18 cellular contexts compared by ENCODE assay signal in the genomic region with DNA sequence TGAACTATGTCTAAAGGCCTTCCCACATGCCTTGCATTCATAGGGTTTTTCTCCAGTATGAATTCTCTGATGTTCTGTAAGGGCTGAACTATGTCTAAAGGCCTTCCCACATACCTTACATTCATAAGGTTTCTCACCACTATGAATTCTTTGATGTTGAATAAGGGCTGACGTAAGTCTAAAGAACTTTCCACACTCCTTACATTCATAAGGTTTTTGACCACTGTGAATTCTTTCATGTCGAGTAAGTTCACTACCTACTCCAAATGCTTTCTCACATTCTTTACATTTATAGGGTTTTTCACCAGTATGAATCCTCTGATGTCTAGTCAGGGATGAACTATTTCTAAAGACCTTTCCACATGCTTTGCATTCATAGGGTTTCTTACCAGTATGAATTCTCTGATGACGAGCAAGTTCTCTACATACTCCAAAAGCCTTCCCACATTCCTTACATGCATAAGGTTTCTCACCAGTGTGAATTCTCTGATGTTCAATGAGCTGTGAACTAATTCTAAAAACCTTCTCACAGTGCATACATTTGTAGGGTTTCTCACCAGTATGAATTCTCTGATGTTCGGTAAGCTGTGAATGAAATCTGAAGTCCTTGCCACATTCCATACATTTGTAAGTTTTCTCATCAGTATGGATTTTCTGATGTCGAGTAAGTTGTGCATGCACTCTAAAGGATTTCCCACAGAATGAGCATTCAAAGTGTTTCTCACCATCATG. TPM values are rescaled to one million over a fixed set of nuclear protein-coding genes. Genes with fewer than 3 reads are reported as not detected.
DNase-seq lines count a peak whose midpoint lies in the region; ATAC-seq and TF ChIP-seq lines count a peak whose summit lies in the region.
"Had no signal": no experiment of that assay in that cellular context is flagged by ENCODE, and none has a peak within 500 bp of the region (broad histone marks: within the 10 kb centered on the region; RNA-seq: fewer than 3 reads in every experiment).

No MANE protein-coding gene starts in this region.

- intact Hi-C loops in A673 (cut with micrococcal nuclease; ENCODE audit: unreplicated experiment) (no loop called here), ascending aorta (cut with DNase I) (no loop called here)

- H3K9ac ChIP-seq in fibroblast of lung (ENCODE audit: insufficient read depth, low read length) (no peak overlapping the region), neural progenitor cell (no peak overlapping the region)

- H3K9me2 ChIP-seq in GM23338 (ENCODE audit: insufficient read depth) = no peaks in the 10 kb centered on the region

- H4K20me1 ChIP-seq in GM23338 (replicated peaks; ENCODE audit: insufficient read depth) (no peaks in the 10 kb centered on the region), fibroblast of lung (ENCODE audit: control insufficient read depth, extremely low read depth, insufficient read depth, low read length) (no peaks in the 10 kb centered on the region), neural progenitor cell (ENCODE audit: low read depth) (no peaks in the 10 kb centered on the region)

- H3K27ac ChIP-seq in A673 (ENCODE audit: low read depth, low read length, poor library complexity, severe bottlenecking) (no peak overlapping the region), GM23338 (ENCODE audit: low read depth) (no peak overlapping the region), fibroblast of lung (ENCODE audit: insufficient read depth, low read length) (no peak overlapping the region), neural progenitor cell (no peak overlapping the region), ascending aorta (no peak overlapping the region)
- H3K27ac ChIP-seq: brain microvascular endothelial cell, heart left ventricle, left lung, stomach had no signal

- no peaks in the 10 kb centered on the region for H3K4me1 ChIP-seq in A673 (ENCODE audit: insufficient read depth, low read length, poor library complexity, severe bottlenecking)
- H3K4me1 ChIP-seq in GM23338 (ENCODE audit: insufficient read depth) = no peaks in the 10 kb centered on the region
- no peaks in the 10 kb centered on the region for H3K4me1 ChIP-seq in fibroblast of lung (ENCODE audit: control insufficient read depth, extremely low read depth, insufficient read depth, low read length)
- H3K4me1 ChIP-seq in neural progenitor cell = no peaks in the 10 kb centered on the region
- no peaks in the 10 kb centered on the region for H3K4me1 ChIP-seq in ascending aorta
- H3K4me1 ChIP-seq: heart left ventricle, left lung, stomach had no signal

- peaks cover 67% of the 10 kb centered on the region for H3K36me3 ChIP-seq in A673 (ENCODE audit: insufficient read depth, low read length, poor library complexity, severe bottlenecking)
- H3K36me3 ChIP-seq in GM23338 (ENCODE audit: insufficient read depth) = peaks cover 88% of the 10 kb centered on the region
- no peaks in the 10 kb centered on the region for H3K36me3 ChIP-seq in fibroblast of lung (ENCODE audit: control insufficient read depth, insufficient read depth, low read length)
- H3K36me3 ChIP-seq in neural progenitor cell = peaks cover 78% of the 10 kb centered on the region
- H3K36me3 ChIP-seq in ascending aorta = peaks cover 82 to 94% of the 10 kb centered on the region in 2 donors

- peaks cover 100% of the 10 kb centered on the region for H3K36me3 Mint-ChIP-seq in GM23338 (ENCODE audit: low read depth)
- peaks cover 100% of the 10 kb centered on the region for H3K36me3 Mint-ChIP-seq in stimulated activated memory B cell treated with anti-CD40 and anti-IgM and Interleukin-4, amounts not matched to agents 10 μg/mL and 1 μg/mL and 100 μg/mL, for 72 hours
- peaks cover 85% of the 10 kb centered on the region for H3K36me3 Mint-ChIP-seq in neural progenitor cell

- POLR2A ChIA-PET in A673 (lab: Charles Lee; ENCODE audit: low non-redundant PET) = no interaction called here

- ATAC-seq in GM23338 (no peak), HG02642 (IDR thresholded peaks at IDR 0.05; ENCODE audit: poor library complexity, unreplicated experiment) (no peak)
- ATAC-seq in stimulated activated memory B cell treated with anti-CD40 and anti-IgM and Interleukin-4, amounts not matched to agents 10 μg/mL and 1 μg/mL and 100 μg/mL, for 72 hours = no peak
- ATAC-seq: activated CD8-positive, alpha-beta T cell treated with anti-CD3 and anti-CD28 coated beads, Interleukin-2, amount 10 ng/mL, durations not matched to agents 7 days and 5 days; heart left ventricle; left lung; Right ventricle myocardium inferior; sciatic nerve had no signal

- no peaks in the 10 kb centered on the region for H3K27me3 Mint-ChIP-seq in GM23338 (ENCODE audit: insufficient read depth, low read depth, poor library complexity)
- H3K27me3 Mint-ChIP-seq in stimulated activated memory B cell treated with anti-CD40 and anti-IgM and Interleukin-4, amounts not matched to agents 10 μg/mL and 1 μg/mL and 100 μg/mL, for 72 hours = no peaks in the 10 kb centered on the region
- H3K27me3 Mint-ChIP-seq in neural progenitor cell (ENCODE audit: insufficient read depth, low read depth) = no peaks in the 10 kb centered on the region

- H3K27me3 ChIP-seq in A673 (replicated peaks; ENCODE audit: insufficient read depth, low read depth, low read length, poor library complexity) = no peaks in the 10 kb centered on the region
- no peaks in the 10 kb centered on the region for H3K27me3 ChIP-seq in GM23338 (ENCODE audit: insufficient read depth)
- no peaks in the 10 kb centered on the region for H3K27me3 ChIP-seq in fibroblast of lung (ENCODE audit: control insufficient read depth, insufficient read depth, low read length)
- no peaks in the 10 kb centered on the region for H3K27me3 ChIP-seq in neural progenitor cell
- H3K27me3 ChIP-seq in ascending aorta = no peaks in the 10 kb centered on the region
- H3K27me3 ChIP-seq: brain microvascular endothelial cell, heart left ventricle, left lung, stomach had no signal

- H3K4me3 ChIP-seq in A673 (ENCODE audit: low read depth, low read length, poor library complexity, severe bottlenecking) (no peak overlapping the region), GM23338 (no peak overlapping the region), fibroblast of lung (replicated peaks in 1 of 4; ENCODE audit: control extremely low read depth in 1 of 4, insufficient read depth in 1 of 4, low read depth in 3 of 4, low read length in 4 of 4) (no peak overlapping the region), neural progenitor cell (no peak overlapping the region), ascending aorta (no peak overlapping the region)
- H3K4me3 ChIP-seq: heart left ventricle, left lung, stomach had no signal

- no TSS peak for BruUV-seq in A673 (replicated peaks; lab: Mats Ljungman, UMichigan)

- H3K4me1 Mint-ChIP-seq in GM23338 (no peaks in the 10 kb centered on the region), neural progenitor cell (no peaks in the 10 kb centered on the region)
- H3K4me1 Mint-ChIP-seq in stimulated activated memory B cell treated with anti-CD40 and anti-IgM and Interleukin-4, amounts not matched to agents 10 μg/mL and 1 μg/mL and 100 μg/mL, for 72 hours = no peaks in the 10 kb centered on the region
- H3K4me1 Mint-ChIP-seq: neural crest cell had no signal

- CTCF ChIA-PET in A673 (lab: Charles Lee) = no interaction called here

- H3K4me2 ChIP-seq in GM23338 (no peak overlapping the region), fibroblast of lung (ENCODE audit: extremely low read depth, insufficient read depth, low read length) (no peak overlapping the region), neural progenitor cell (no peak overlapping the region)

- no peaks in the 10 kb centered on the region for H3F3A ChIP-seq in GM23338 (replicated peaks; ENCODE audit: low read depth)
- H3F3A ChIP-seq in neural progenitor cell (ENCODE audit: low read depth) = peaks cover 14% of the 10 kb centered on the region

- no peaks in the 10 kb centered on the region for H3K79me2 ChIP-seq in GM23338 (replicated peaks; ENCODE audit: insufficient read depth)
- no peaks in the 10 kb centered on the region for H3K79me2 ChIP-seq in fibroblast of lung (ENCODE audit: control insufficient read depth, insufficient read depth, low read length)
- no peaks in the 10 kb centered on the region for H3K79me2 ChIP-seq in neural progenitor cell (ENCODE audit: low read depth)

- H2AFZ ChIP-seq in GM23338 (no peak overlapping the region), fibroblast of lung (ENCODE audit: low read length) (no peak overlapping the region), neural progenitor cell (replicated peaks) (no peak overlapping the region)

- DNase-seq in A673 (ENCODE audit: low spot score) (peak; percentile 3), GM23338 (ENCODE audit: low spot score) (peak; percentile 34), RPMI7951 (ENCODE audit: low read depth) (peak; percentile 26), fibroblast of lung (ENCODE audit: low read depth in 2 of 2) (peak; percentile 16 to 25), neural progenitor cell (ENCODE audit: low spot score) (no peak), ascending aorta (ENCODE audit: low spot score in 2 of 2) (no peak)
- DNase-seq: activated CD8-positive, alpha-beta T cell treated with anti-CD3 and anti-CD28 coated beads, Interleukin-2, amount 10 ng/mL, durations not matched to agents 7 days and 5 days; activated gamma-delta T cell; brain microvascular endothelial cell; heart left ventricle; left lung; NCI-H226; stomach had no signal

- H3K4me3 Mint-ChIP-seq in GM23338 (no peak overlapping the region), neural progenitor cell (no peak overlapping the region)
- H3K4me3 Mint-ChIP-seq in stimulated activated memory B cell treated with anti-CD40 and anti-IgM and Interleukin-4, amounts not matched to agents 10 μg/mL and 1 μg/mL and 100 μg/mL, for 72 hours = no peak overlapping the region
- H3K4me3 Mint-ChIP-seq: activated CD8-positive, alpha-beta T cell treated with anti-CD3 and anti-CD28 coated beads, Interleukin-2, amount 10 ng/mL, durations not matched to agents 7 days and 5 days; neural crest cell had no signal

- H3K27ac Mint-ChIP-seq in GM23338 = no peak overlapping the region
- H3K27ac Mint-ChIP-seq in stimulated activated memory B cell treated with anti-CD40 and anti-IgM and Interleukin-4, amounts not matched to agents 10 μg/mL and 1 μg/mL and 100 μg/mL, for 72 hours = no peak overlapping the region
- H3K27ac Mint-ChIP-seq in neural progenitor cell = no peak overlapping the region
- H3K27ac Mint-ChIP-seq: activated CD8-positive, alpha-beta T cell treated with anti-CD3 and anti-CD28 coated beads, Interleukin-2, amount 10 ng/mL, durations not matched to agents 7 days and 5 days had no signal

- TF ChIP-seq CTCF in A673 (conservative IDR thresholded peaks at IDR 0.05; ENCODE audit: low read depth, low read length) = no peak
- TF ChIP-seq CTCF in GM23338 (conservative IDR thresholded peaks at IDR 0.05; ENCODE audit: low read depth in 2 of 2) = no peak
- no peak for TF ChIP-seq CTCF in fibroblast of lung (conservative IDR thresholded peaks at IDR 0.05 in 1 of 2, IDR thresholded peaks at IDR 0.05 in 1 of 2; ENCODE audit: low read depth in 1 of 2, low read length in 2 of 2)
- no peak for TF ChIP-seq CTCF in neural progenitor cell (IDR thresholded peaks at IDR 0.05)
- no peak for TF ChIP-seq CTCF in ascending aorta (IDR thresholded peaks at IDR 0.05)

- H3K9me3 Mint-ChIP-seq in GM23338 (peaks cover 98% of the 10 kb centered on the region), neural progenitor cell (peaks cover 90% of the 10 kb centered on the region)
- peaks cover 45% of the 10 kb centered on the region for H3K9me3 Mint-ChIP-seq in stimulated activated memory B cell treated with anti-CD40 and anti-IgM and Interleukin-4, amounts not matched to agents 10 μg/mL and 1 μg/mL and 100 μg/mL, for 72 hours

- peaks cover 91% of the 10 kb centered on the region for H3K9me3 ChIP-seq in A673 (ENCODE audit: low read depth, low read length, poor library complexity, severe bottlenecking)
- peaks cover 11% of the 10 kb centered on the region for H3K9me3 ChIP-seq in fibroblast of lung (ENCODE audit: control insufficient read depth, insufficient read depth, low read depth, low read length)
- peaks cover 89% of the 10 kb centered on the region for H3K9me3 ChIP-seq in neural progenitor cell (ENCODE audit: low read depth)
- H3K9me3 ChIP-seq in ascending aorta = peaks cover 93 to 100% of the 10 kb centered on the region in 2 donors

RNA-seq across cellular contexts. Expression of a gene that starts 19.1 kb away (rescaled TPM):
- total RNA-seq in A673 (2021) = 18.0 and 20.4 TPM in 2 replicates
- total RNA-seq in GM23338 (2014; rRNA removed; shearing (Covaris generic)) = 32.6 and 35.9 TPM in 2 replicates
- 19.4 and 26.8 TPM in 2 replicates for polyA plus RNA-seq in GM23338 (2016; fragmentation: Nextera tagmentation; extraction: Ambion mirVana)
- 22.6 and 49.5 TPM in 2 replicates for total RNA-seq in RPMI7951 (2014; rRNA removed; shearing (Covaris generic))
- 17.5 and 21.3 TPM in 2 replicates for total RNA-seq in fibroblast of lung
- polyA plus RNA-seq in fibroblast of lung = 8.2 and 9.4 TPM in 2 replicates
- polyA plus RNA-seq in fibroblast of lung (2012) = 6.2 and 9.1 TPM in 2 replicates
- polyA minus RNA-seq in fibroblast of lung (ENCODE audit: low replicate concordance) = 2.3 and 29.9 TPM in 2 replicates
- 55.9 and 67.7 TPM in 2 replicates for total RNA-seq in neural progenitor cell (ENCODE audit: low replicate concordance)
- total RNA-seq in ascending aorta = 2.1 TPM

RNA-seq across cellular contexts. Expression of a gene that starts 25.9 kb away (rescaled TPM):
- 17.8 and 19.0 TPM in 2 replicates for total RNA-seq in A673 (2021)
- 12.8 and 16.5 TPM in 2 replicates for total RNA-seq in GM23338 (2014; rRNA removed; shearing (Covaris generic))
- polyA plus RNA-seq in GM23338 (2016; fragmentation: Nextera tagmentation; extraction: Ambion mirVana) = 6.1 and 9.2 TPM in 2 replicates
- total RNA-seq in RPMI7951 (2014; rRNA removed; shearing (Covaris generic)) = 7.3 and 8.9 TPM in 2 replicates
- 10.2 and 10.8 TPM in 2 replicates for total RNA-seq in fibroblast of lung
- 5.5 and 7.7 TPM in 2 replicates for polyA plus RNA-seq in fibroblast of lung
- polyA plus RNA-seq in fibroblast of lung (2012) = 3.4 and 4.4 TPM in 2 replicates
- 4.3 and 4.5 TPM in 2 replicates for polyA minus RNA-seq in fibroblast of lung (ENCODE audit: low replicate concordance)
- total RNA-seq in neural progenitor cell (ENCODE audit: low replicate concordance) = 33.7 and 33.9 TPM in 2 replicates
- total RNA-seq in ascending aorta = 3.8 TPM

RNA-seq across cellular contexts. Expression of a gene that starts 57.8 kb away (rescaled TPM):
- total RNA-seq in A673 (2021) = 16.2 and 16.4 TPM in 2 replicates
- 18.0 and 22.8 TPM in 2 replicates for total RNA-seq in GM23338 (2014; rRNA removed; shearing (Covaris generic))
- 8.5 and 11.9 TPM in 2 replicates for polyA plus RNA-seq in GM23338 (2016; fragmentation: Nextera tagmentation; extraction: Ambion mirVana)
- 15.0 and 16.3 TPM in 2 replicates for total RNA-seq in RPMI7951 (2014; rRNA removed; shearing (Covaris generic))
- 14.4 and 15.4 TPM in 2 replicates for total RNA-seq in fibroblast of lung
- 4.3 and 6.0 TPM in 2 replicates for polyA plus RNA-seq in fibroblast of lung
- 3.9 and 6.5 TPM in 2 replicates for polyA plus RNA-seq in fibroblast of lung (2012)
- polyA minus RNA-seq in fibroblast of lung (ENCODE audit: low replicate concordance) = 2.5 and 6.4 TPM in 2 replicates
- 16.8 and 29.5 TPM in 2 replicates for total RNA-seq in neural progenitor cell (ENCODE audit: low replicate concordance)
- 9.9 TPM for total RNA-seq in ascending aorta

RNA-seq across cellular contexts. Expression of a gene that starts 57.9 kb away (rescaled TPM):
- total RNA-seq in A673 (2021) = 17.2 and 17.3 TPM in 2 replicates
- 11.5 and 12.4 TPM in 2 replicates for total RNA-seq in GM23338 (2014; rRNA removed; shearing (Covaris generic))
- polyA plus RNA-seq in GM23338 (2016; fragmentation: Nextera tagmentation; extraction: Ambion mirVana) = 3.2 and 3.8 TPM in 2 replicates
- 3.4 and 3.5 TPM in 2 replicates for total RNA-seq in RPMI7951 (2014; rRNA removed; shearing (Covaris generic))
- total RNA-seq in fibroblast of lung = 13.4 and 16.0 TPM in 2 replicates
- polyA plus RNA-seq in fibroblast of lung = 0.77 and 1.0 TPM in 2 replicates
- 1.9 and 2.6 TPM in 2 replicates for polyA plus RNA-seq in fibroblast of lung (2012)
- 1.4 and 3.9 TPM in 2 replicates for polyA minus RNA-seq in fibroblast of lung (ENCODE audit: low replicate concordance)
- 16.8 and 17.8 TPM in 2 replicates for total RNA-seq in neural progenitor cell (ENCODE audit: low replicate concordance)
- 0.32 TPM for total RNA-seq in ascending aorta

Comparison
In these comparisons a context has a peak if more than half of its experiments do, and no peak if none do; other contexts are left out.
1. DNase-seq: peak in A673 (single experiment), GM23338 (single experiment), RPMI7951 (single experiment) and fibroblast of lung (2 of 2); none in neural progenitor cell (single experiment) and ascending aorta (0 of 2).